In genomic region chr6:131213501-131213990, GRCh38 we compare ENCODE assay signal across 16 cellular contexts.
A peak's percentile ranks its signal among the peaks of the same experiment; 100 is the strongest.
DNase-seq lines count a peak whose midpoint lies in the region; ATAC-seq and TF ChIP-seq lines count a peak whose summit lies in the region.
"Had no signal": no experiment of that assay in that cellular context is flagged by ENCODE, and none has a peak within 500 bp of the region (broad histone marks: within the 10 kb centered on the region; RNA-seq: fewer than 3 reads in every experiment).

No MANE protein-coding gene starts in this region.

- H3K4me3 ChIP-seq in GM23248 (no peak overlapping the region), osteoblast (ENCODE audit: insufficient read depth, low read length) (no peak overlapping the region), lower leg skin (ENCODE audit: low read depth, poor library complexity, severe bottlenecking) (no peak overlapping the region)
- H3K4me3 ChIP-seq: cardiac muscle cell, right lobe of liver, thyroid gland had no signal

- intact Hi-C loops in lower leg skin (cut with DNase I; ENCODE audit: low total_unique reads): no loop called here

- DNase-seq in GM23248 (peak; percentile 3), T-cell (no peak), fibroblast of peridontal ligament (ENCODE audit: extremely low read depth) (peak; percentile 84), osteoblast (ENCODE audit: insufficient read length, low spot score, missing footprints) (no peak), SHP77 (lab: John Stamatoyannopoulos, UW) (no peak), OCI-M2 (lab: John Stamatoyannopoulos, UW; ENCODE audit: unreplicated experiment) (no peak), lower leg skin (ENCODE audit: low spot score in 2 of 2) (no peak)
- DNase-seq: activated CD4-positive, alpha-beta T cell treated with anti-CD3 and anti-CD28 coated beads for 36 hours; activated T-cell treated with anti-CD3 and anti-CD28 coated beads, Interleukin-2, amount 50 U/mL, for 72 hours; erythroblast; Karpas-422; NCI-H2081 treated with DMSO at 0.1 percent for 48 hours; right lobe of liver; thyroid gland had no signal

- WGBS in GM23248 (ENCODE audit: low coverage in 1 of 2, low lambda C conversion rate in 2 of 2, missing lambda C conversion rate in 2 of 2), 2 experiments: 35 to 39% methylated on average over 3 of the region's 3 CpGs
- WGBS in lower leg skin, 2 donors: 56 to 63% methylated on average over 3 of the region's 3 CpGs

- TF ChIP-seq POLR2A in lower leg skin (IDR thresholded peaks at IDR 0.05): no peak

- H3K4me1 ChIP-seq in GM23248 (ENCODE audit: insufficient read depth): peaks cover 8% of the 10 kb centered on the region
- H3K4me1 ChIP-seq in osteoblast (ENCODE audit: insufficient read depth, low read length): no peaks in the 10 kb centered on the region

- ATAC-seq in T-cell (replicated peaks in 1 of 4) (peak in 3 of 4 experiments; percentile 42 to 56 (median 49)), GM18868 (IDR thresholded peaks at IDR 0.05; ENCODE audit: unreplicated experiment) (no peak)
- ATAC-seq: activated CD4-positive, alpha-beta T cell treated with anti-CD3 and anti-CD28 coated beads for 36 hours had no signal

- peaks cover 38 to 52% (median 50%) of the 10 kb centered on the region in 3 donors for H3K4me1 Mint-ChIP-seq in T-cell

- H3K4me2 ChIP-seq in GM23248 (ENCODE audit: unreplicated experiment): no peak overlapping the region
- H3K4me2 ChIP-seq in osteoblast (ENCODE audit: insufficient read depth, low read length): no peak overlapping the region

- H3K9ac ChIP-seq in GM23248: no peak overlapping the region

- peaks cover 19% of the 10 kb centered on the region for H3K36me3 Mint-ChIP-seq in T-cell

- CTCF ChIA-PET in T-cell (lab: Charles Lee): interaction anchor here in 1 of 2 donors (1.0 to 2.8 kb wide), 3 partner anchors 10 to 51 kb away, joined by 3 to 13 read pairs (median 3); no protein-coding TSS in a partner anchor

- no peaks in the 10 kb centered on the region for H3K79me2 ChIP-seq in GM23248 (ENCODE audit: insufficient read depth)
- no peaks in the 10 kb centered on the region for H3K79me2 ChIP-seq in osteoblast (ENCODE audit: insufficient read depth, low read length)

- POLR2A ChIA-PET in T-cell (lab: Charles Lee): interaction anchor here in 1 of 2 donors (0.5 to 0.6 kb wide), 2 partner anchors 14 to 318 kb away, joined by 3 read pairs; no protein-coding TSS in a partner anchor

- no peak overlapping the region for H3K27ac ChIP-seq in GM23248
- H3K27ac ChIP-seq in osteoblast (ENCODE audit: low read depth, low read length): no peak overlapping the region
- H3K27ac ChIP-seq: cardiac muscle cell, right lobe of liver, thyroid gland had no signal

- H3K9me3 ChIP-seq in GM23248 (ENCODE audit: low read depth): no peaks in the 10 kb centered on the region
- H3K9me3 ChIP-seq in osteoblast (ENCODE audit: low read depth, low read length): no peaks in the 10 kb centered on the region
- H3K9me3 ChIP-seq: right lobe of liver, thyroid gland had no signal

- no peaks in the 10 kb centered on the region for H3K9me3 Mint-ChIP-seq in T-cell

- H4K20me1 ChIP-seq in GM23248 (ENCODE audit: insufficient read depth): no peaks in the 10 kb centered on the region
- no peaks in the 10 kb centered on the region for H4K20me1 ChIP-seq in osteoblast (ENCODE audit: insufficient read depth, low read length)

- no peaks in the 10 kb centered on the region for H3K9me2 ChIP-seq in GM23248 (ENCODE audit: insufficient read depth)

- H3K27ac Mint-ChIP-seq in T-cell: peak overlapping the region; percentile 37 to 44
- H3K27ac Mint-ChIP-seq: activated CD4-positive, alpha-beta T cell treated with anti-CD3 and anti-CD28 coated beads for 36 hours had no signal

- no peaks in the 10 kb centered on the region for H3K27me3 Mint-ChIP-seq in T-cell
- H3K27me3 Mint-ChIP-seq: activated CD4-positive, alpha-beta T cell treated with anti-CD3 and anti-CD28 coated beads for 36 hours had no signal

- H3K36me3 ChIP-seq in GM23248 (ENCODE audit: low read depth) (no peaks in the 10 kb centered on the region), osteoblast (ENCODE audit: insufficient read depth, low read length) (no peaks in the 10 kb centered on the region)
- H3K36me3 ChIP-seq: cardiac muscle cell, right lobe of liver, thyroid gland had no signal

- H2AFZ ChIP-seq in GM23248 (no peak overlapping the region), osteoblast (ENCODE audit: low read length) (peak overlapping the region; percentile 14)

- peak overlapping the region in 1 of 3 donors; percentile 25 for H3K4me3 Mint-ChIP-seq in T-cell
- H3K4me3 Mint-ChIP-seq: activated CD4-positive, alpha-beta T cell treated with anti-CD3 and anti-CD28 coated beads for 36 hours had no signal

- H3K27me3 ChIP-seq in GM23248 (replicated peaks; ENCODE audit: insufficient read depth): no peaks in the 10 kb centered on the region
- no peaks in the 10 kb centered on the region for H3K27me3 ChIP-seq in osteoblast (ENCODE audit: insufficient read depth, low read length)
- H3K27me3 ChIP-seq: cardiac muscle cell, right lobe of liver, thyroid gland had no signal

- in situ Hi-C loops in GM23248 (cut with MboI): no loop called here

- no peak for TF ChIP-seq CTCF in osteoblast (IDR thresholded peaks at IDR 0.05; ENCODE audit: extremely low read depth, low read depth, low read length)
- no peak for TF ChIP-seq CTCF in lower leg skin (IDR thresholded peaks at IDR 0.05)

- H3F3A ChIP-seq in GM23248 (ENCODE audit: insufficient read depth): no peaks in the 10 kb centered on the region

Comparison
In these comparisons a context has a peak if more than half of its experiments do, and no peak if none do; other contexts are left out.
1. DNase-seq: peak in GM23248 (single experiment) and fibroblast of peridontal ligament (single experiment); none in T-cell (0 of 34), osteoblast (single experiment), SHP77 (0 of 2), OCI-M2 (single experiment) and lower leg skin (0 of 2).